22 cellular contexts compared by ENCODE assay signal in the genomic region with DNA sequence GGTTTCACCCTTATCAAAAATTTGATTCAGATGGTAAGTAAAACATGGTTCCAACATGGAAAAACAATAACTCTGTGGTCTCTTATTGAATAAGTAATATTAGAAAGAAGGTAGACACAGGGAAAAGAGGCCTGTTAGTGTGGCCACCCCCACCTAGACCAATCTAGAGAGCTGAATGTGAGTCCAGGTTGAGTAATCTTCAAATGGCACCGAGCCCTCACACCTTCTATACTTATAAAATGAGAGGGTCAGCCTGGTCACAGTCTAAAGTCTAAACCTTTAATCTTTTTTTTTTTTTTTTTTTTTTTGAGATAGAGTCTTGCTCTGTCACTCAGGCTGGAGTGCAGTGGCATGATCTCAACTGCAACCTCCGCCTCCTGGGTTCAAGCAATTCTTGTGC.
"Had no signal": no experiment of that assay in that cellular context is flagged by ENCODE, and none has a peak within 500 bp of the region (broad histone marks: within the 10 kb centered on the region; RNA-seq: fewer than 3 reads in every experiment).

No MANE protein-coding gene starts in this region.

- H3K27me3 ChIP-seq: ovary, right atrium auricular region, suprapubic skin, tibial artery, upper lobe of right lung had no signal

- FAIRE-seq: islet of Langerhans, kidney, urothelium cell line had no signal

- H3K9me3 ChIP-seq: ovary, right atrium auricular region, spleen, suprapubic skin, thoracic aorta, tibial artery, upper lobe of right lung had no signal

- H3K4me3 ChIP-seq: lung, ovary, right atrium auricular region, skin epidermis, spleen, suprapubic skin, thoracic aorta, tibial artery, upper lobe of right lung had no signal

- DNase-seq: hypothalamus; immature natural killer cell; kidney; mesendoderm; naive thymus-derived CD4-positive, alpha-beta T cell; ovary; spleen; stimulated activated CD4-positive, alpha-beta T cell treated with anti-CD3 and anti-CD28 coated beads, Interleukin-4, amount 100 ng/mL, for 24 hours; stimulated activated naive CD4-positive, alpha-beta T cell; tibial artery; trophoblast cell; upper lobe of right lung had no signal

- H3K27ac ChIP-seq: ovary, right atrium auricular region, skin epidermis, spleen, suprapubic skin, thoracic aorta, tibial artery, upper lobe of right lung had no signal

- H3K36me3 ChIP-seq: ovary, right atrium auricular region, spleen, suprapubic skin, thoracic aorta, tibial artery, upper lobe of right lung had no signal

- H3K4me1 ChIP-seq: right atrium auricular region, spleen, suprapubic skin, upper lobe of right lung had no signal

- ATAC-seq: naive thymus-derived CD4-positive, alpha-beta T cell; natural killer cell treated with Interleukin-12 subunit alpha and Interleukin-12 subunit beta and Interleukin-15 and Interleukin-18, amount 100 ng/mL, for 72 hours; sciatic nerve; stimulated activated effector memory CD8-positive, alpha-beta T cell treated with anti-CD3 and anti-CD28 coated beads, Interleukin-12 subunit alpha, Interleukin-12 subunit beta, amount 100 ng/mL, for 72 hours; upper lobe of right lung had no signal
